Comparison of ENCODE assay signal across 27 cellular contexts in genomic region chr7:42006801-42007394, GRCh38.
"Had no signal": no experiment of that assay in that cellular context is flagged by ENCODE, and none has a peak within 500 bp of the region (broad histone marks: within the 10 kb centered on the region; RNA-seq: fewer than 3 reads in every experiment).

No MANE protein-coding gene starts in this region.

- H3K4me3 ChIP-seq: left lung, lung, ovary, prostate gland, right lobe of liver, skin epidermis, stomach, testis, tibial artery, upper lobe of right lung had no signal

- ATAC-seq: left colon; left lung; natural killer cell; right lobe of liver; stimulated activated naive B cell treated with anti-CD40 and anti-IgM and Interleukin-4, amounts not matched to agents 10 μg/mL and 1 μg/mL and 100 μg/mL, for 72 hours; stimulated activated naive CD8-positive, alpha-beta T cell treated with anti-CD3 and anti-CD28 coated beads, Interleukin-15, Interleukin-2, amounts not matched to agents 100 U/mL and 50 U/mL, for 24 hours; upper lobe of right lung had no signal

- H3K27ac Mint-ChIP-seq: naive B cell; natural killer cell; stimulated activated naive B cell treated with anti-CD40 and anti-IgM and Interleukin-4, amounts not matched to agents 10 μg/mL and 1 μg/mL and 100 μg/mL, for 72 hours had no signal

- H3K27me3 ChIP-seq: left lung, ovary, right lobe of liver, stomach, testis, tibial artery, upper lobe of right lung had no signal

- H3K4me3 Mint-ChIP-seq: mesothelial cell of epicardium; naive B cell; natural killer cell; stimulated activated naive B cell treated with anti-CD40 and anti-IgM and Interleukin-4, amounts not matched to agents 10 μg/mL and 1 μg/mL and 100 μg/mL, for 72 hours had no signal

- H3K4me1 Mint-ChIP-seq: mesothelial cell of epicardium; naive B cell; natural killer cell; stimulated activated naive B cell treated with anti-CD40 and anti-IgM and Interleukin-4, amounts not matched to agents 10 μg/mL and 1 μg/mL and 100 μg/mL, for 72 hours had no signal

- DNase-seq: head of caudate nucleus; hippocampal formation; kidney glomerular epithelial cell; left colon; left lung; mesendoderm; naive B cell; natural killer cell; ovary; posterior cingulate gyrus; retina; right lobe of liver; stimulated activated CD4-positive, alpha-beta T cell treated with anti-CD3 and anti-CD28 coated beads, Interleukin-12 subunit alpha, Interleukin-12 subunit beta, amount 100 ng/mL, for 4 hours; stimulated activated CD4-positive, alpha-beta T cell treated with anti-CD3 and anti-CD28 coated beads, Interleukin-15, amount 100 ng/mL, for 24 hours; stimulated activated CD4-positive, alpha-beta T cell treated with anti-CD3 and anti-CD28 coated beads, Interleukin-2, amount 100 ng/mL, for 24 hours; stimulated activated CD4-positive, alpha-beta T cell treated with anti-CD3 and anti-CD28 coated beads, Interleukin-4, amount 100 ng/mL, for 1 hour; stimulated activated naive B cell treated with anti-CD40 and anti-IgM and Interleukin-4, amounts not matched to agents 10 μg/mL and 1 μg/mL and 100 μg/mL, for 72 hours; stimulated activated naive CD8-positive, alpha-beta T cell treated with anti-CD3 and anti-CD28 coated beads, Interleukin-15, Interleukin-2, amounts not matched to agents 100 U/mL and 50 U/mL, for 24 hours; stomach; testis; tibial artery; trophoblast cell; upper lobe of right lung had no signal

- H3K9me3 ChIP-seq: left lung, ovary, prostate gland, right lobe of liver, stomach, testis, tibial artery, upper lobe of right lung had no signal

- H3K36me3 ChIP-seq: left lung, ovary, prostate gland, right lobe of liver, upper lobe of right lung had no signal

- H3K9me3 Mint-ChIP-seq: mesothelial cell of epicardium; naive B cell; natural killer cell; stimulated activated naive B cell treated with anti-CD40 and anti-IgM and Interleukin-4, amounts not matched to agents 10 μg/mL and 1 μg/mL and 100 μg/mL, for 72 hours had no signal

- H3K4me1 ChIP-seq: left lung, prostate gland, right lobe of liver, stomach, testis, tibial artery, upper lobe of right lung had no signal

- H3K27ac ChIP-seq: left lung, ovary, prostate gland, right lobe of liver, skin epidermis, stomach, testis, tibial artery, upper lobe of right lung had no signal

- H3K36me3 Mint-ChIP-seq: naive B cell; natural killer cell; stimulated activated naive B cell treated with anti-CD40 and anti-IgM and Interleukin-4, amounts not matched to agents 10 μg/mL and 1 μg/mL and 100 μg/mL, for 72 hours had no signal
